10 cellular contexts compared by ENCODE assay signal in the genomic region with DNA sequence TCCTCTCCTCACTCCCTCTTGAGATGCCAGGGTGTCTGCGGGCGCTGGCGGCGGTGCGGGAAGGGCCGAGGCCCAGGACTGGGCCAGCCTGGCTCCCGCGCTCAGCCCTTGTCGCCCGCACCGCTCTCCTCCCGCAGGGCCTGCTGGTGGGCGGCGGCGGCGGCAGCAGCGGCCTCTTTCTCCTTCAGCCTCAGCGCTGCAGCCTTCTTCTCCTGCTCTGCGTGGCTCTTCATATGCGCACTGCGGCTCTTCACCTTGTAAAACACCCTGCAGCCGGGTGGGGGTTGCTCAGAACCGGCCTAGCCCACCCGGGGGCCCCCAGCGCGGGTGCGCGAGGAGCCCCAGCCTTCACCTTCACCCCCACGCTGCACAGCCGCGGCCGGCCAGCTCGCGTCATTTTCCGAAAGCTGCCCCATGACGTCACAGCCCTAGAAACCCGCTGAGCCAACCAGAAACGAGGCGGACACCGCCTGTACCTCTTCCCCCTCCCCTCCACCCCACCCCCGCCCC. TPM values are rescaled to one million over a fixed set of nuclear protein-coding genes. Genes with fewer than 3 reads are reported as not detected.
DNase-seq lines count a peak whose midpoint lies in the region; ATAC-seq and TF ChIP-seq lines count a peak whose summit lies in the region.
"Had no signal": no experiment of that assay in that cellular context is flagged by ENCODE, and none has a peak within 500 bp of the region (broad histone marks: within the 10 kb centered on the region; RNA-seq: fewer than 3 reads in every experiment).

No MANE protein-coding gene starts in this region.

- H4K20me1 ChIP-seq in neural progenitor cell (ENCODE audit: low read depth), result peaks cover 28% of the 10 kb centered on the region

- H3K9me3 Mint-ChIP-seq in neural progenitor cell (no peaks in the 10 kb centered on the region), type B pancreatic cell (no peaks in the 10 kb centered on the region)

- H3K27me3 Mint-ChIP-seq in neural progenitor cell (ENCODE audit: insufficient read depth, low read depth), result peaks cover 5% of the 10 kb centered on the region
- no peaks in the 10 kb centered on the region for H3K27me3 Mint-ChIP-seq in type B pancreatic cell

- H3F3A ChIP-seq in neural progenitor cell (ENCODE audit: low read depth), result peaks cover 23% of the 10 kb centered on the region

- 92% methylated on average over 25 of the region's 41 CpGs for WGBS in right lobe of liver (ENCODE audit: insufficient coverage, low coverage, low lambda C conversion rate, missing lambda C conversion rate)

- no peak for TF ChIP-seq CTCF in cardiac muscle cell (IDR thresholded peaks at IDR 0.05; ENCODE audit: low read depth, low read length)
- TF ChIP-seq CTCF in left ventricle myocardium inferior (IDR thresholded peaks at IDR 0.05; ENCODE audit: borderline replicate concordance), result no peak
- TF ChIP-seq CTCF in neural progenitor cell (IDR thresholded peaks at IDR 0.05), result no peak
- peak; percentile 24 for TF ChIP-seq CTCF in type B pancreatic cell (conservative IDR thresholded peaks at IDR 0.05)
- TF ChIP-seq CTCF in right lobe of liver (IDR thresholded peaks at IDR 0.05), result no peak

- H3K4me1 ChIP-seq in cardiac muscle cell (ENCODE audit: low read depth) (peaks cover 5% of the 10 kb centered on the region), left ventricle myocardium inferior (peaks cover 58% of the 10 kb centered on the region), neural progenitor cell (peaks cover 46% of the 10 kb centered on the region), right lobe of liver (peaks cover 2 to 44% (median 8%) of the 10 kb centered on the region in 4 donors)

- H3K9me3 ChIP-seq in cardiac muscle cell (ENCODE audit: low read depth) (no peaks in the 10 kb centered on the region), left ventricle myocardium inferior (replicated peaks) (no peaks in the 10 kb centered on the region), neural progenitor cell (ENCODE audit: low read depth) (no peaks in the 10 kb centered on the region), right lobe of liver (no peaks in the 10 kb centered on the region)

- H3K27me3 ChIP-seq in cardiac muscle cell, result no peaks in the 10 kb centered on the region
- no peaks in the 10 kb centered on the region for H3K27me3 ChIP-seq in left ventricle myocardium inferior (ENCODE audit: low read depth)
- peaks cover 11% of the 10 kb centered on the region for H3K27me3 ChIP-seq in neural progenitor cell
- no peaks in the 10 kb centered on the region for H3K27me3 ChIP-seq in right lobe of liver

- H3K4me1 Mint-ChIP-seq in neural progenitor cell (peaks cover 54% of the 10 kb centered on the region), type B pancreatic cell (ENCODE audit: unreplicated experiment) (peaks cover 42% of the 10 kb centered on the region)

- H3K27ac ChIP-seq in cardiac muscle cell (peak overlapping the region; percentile 33), left ventricle myocardium inferior (replicated peaks) (peak overlapping the region; percentile 67), neural progenitor cell (peak overlapping the region; percentile 51), right lobe of liver (no peak overlapping the region)
- H3K27ac ChIP-seq: VCaP had no signal

- H3K36me3 Mint-ChIP-seq in neural progenitor cell (peaks cover 20% of the 10 kb centered on the region), type B pancreatic cell (peaks cover 16% of the 10 kb centered on the region)

- H3K36me3 ChIP-seq in cardiac muscle cell (peaks cover 25% of the 10 kb centered on the region), left ventricle myocardium inferior (peaks cover 83% of the 10 kb centered on the region), neural progenitor cell (no peaks in the 10 kb centered on the region), right lobe of liver (peaks cover 4 to 48% (median 23%) of the 10 kb centered on the region in 4 donors)

- H3K4me3 ChIP-seq in cardiac muscle cell, result no peak overlapping the region
- H3K4me3 ChIP-seq in left ventricle myocardium inferior, result peak overlapping the region; percentile 47
- H3K4me3 ChIP-seq in neural progenitor cell, result peak overlapping the region; percentile 95
- no peak overlapping the region for H3K4me3 ChIP-seq in right lobe of liver

- ATAC-seq in Right ventricle myocardium superior (ENCODE audit: poor library complexity) (no peak), HG03520 (IDR thresholded peaks at IDR 0.05; ENCODE audit: unreplicated experiment) (no peak), HG03097 (IDR thresholded peaks at IDR 0.05; ENCODE audit: low FRiP score, unreplicated experiment) (no peak), right lobe of liver (no peak)

- intact Hi-C loops in Right ventricle myocardium superior (cut with DNase I) (no loop called here), left ventricle myocardium inferior (cut with micrococcal nuclease) (no loop called here), right lobe of liver (cut with DNase I) (loop anchor here in 1 of 2 donors (10.0 kb wide), 1 partner anchor 84 kb away; no protein-coding TSS in a partner anchor)

- no peak overlapping the region for H3K27ac Mint-ChIP-seq in neural progenitor cell
- peak overlapping the region; percentile 84 for H3K27ac Mint-ChIP-seq in type B pancreatic cell

- peaks cover 21% of the 10 kb centered on the region for H3K79me2 ChIP-seq in neural progenitor cell (ENCODE audit: low read depth)

- H3K4me2 ChIP-seq in neural progenitor cell, result peak overlapping the region; percentile 100

- peak overlapping the region; percentile 98 for H2AFZ ChIP-seq in neural progenitor cell (replicated peaks)

- DNase-seq in cardiac muscle cell (ENCODE audit: low read depth in 1 of 2, low spot score in 1 of 2), result no peak
- no peak for DNase-seq in Right ventricle myocardium superior
- DNase-seq in left ventricle myocardium inferior, result no peak
- DNase-seq in neural progenitor cell (ENCODE audit: low spot score), result peak; percentile 86
- no peak for DNase-seq in type B pancreatic cell (ENCODE audit: extremely low spot score, unreplicated experiment)
- DNase-seq in right lobe of liver, result no peak
- DNase-seq: KBM-7 had no signal

- H3K4me3 Mint-ChIP-seq in neural progenitor cell (peak overlapping the region; percentile 80), type B pancreatic cell (peak overlapping the region; percentile 82)

- peak overlapping the region; percentile 81 for H3K9ac ChIP-seq in neural progenitor cell

- no peak for TF ChIP-seq POLR2A in right lobe of liver (IDR thresholded peaks at IDR 0.05)

RNA-seq across cellular contexts. Expression of a gene that starts 4.6 kb away (rescaled TPM):
- total RNA-seq in cardiac muscle cell (37.2 and 39.9 TPM in 2 replicates), Right ventricle myocardium superior (12.9 TPM), left ventricle myocardium inferior (19.2 TPM), neural progenitor cell (ENCODE audit: low replicate concordance) (25.9 and 37.3 TPM in 2 replicates), type B pancreatic cell (ENCODE audit: low replicate concordance) (35.5 and 64.8 TPM in 2 replicates), right lobe of liver (1 to 10 TPM; 1.7 to 7.6 (median 3.7) TPM)
- 72.4 and 77.4 TPM in 2 replicates for polyA plus RNA-seq in cardiac muscle cell

Comparison
In these comparisons a context has a peak if more than half of its experiments do, and no peak if none do; other contexts are left out.
1. H3K4me3 ChIP-seq: peak in left ventricle myocardium inferior (single experiment) and neural progenitor cell (single experiment); none in cardiac muscle cell (single experiment) and right lobe of liver (0 of 3).
2. H3K27ac ChIP-seq: peak in cardiac muscle cell (single experiment), left ventricle myocardium inferior (single experiment) and neural progenitor cell (single experiment); none in right lobe of liver (0 of 3).